In the genomic region with DNA sequence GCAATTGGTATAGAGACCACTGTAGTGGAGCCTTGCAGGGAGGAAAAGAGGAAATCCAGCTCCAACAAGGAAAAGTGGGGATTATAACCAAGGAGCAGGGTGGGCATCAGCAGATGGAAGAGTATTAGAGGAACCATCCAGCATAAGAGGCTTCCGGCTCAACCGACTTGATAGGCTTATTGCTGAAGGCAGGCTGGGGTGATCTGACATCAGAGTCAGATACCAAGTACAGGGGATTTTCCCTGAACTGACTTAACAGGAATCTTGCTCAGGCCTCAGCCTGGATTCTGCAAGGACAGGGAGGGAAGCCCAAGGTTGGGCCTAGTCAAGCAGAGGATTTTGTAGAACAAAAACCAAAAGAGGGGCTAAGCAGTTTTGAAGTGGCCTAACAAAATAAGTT, we compare ENCODE assay signal across 20 cellular contexts.
DNase-seq lines count a peak whose midpoint lies in the region; TF ChIP-seq lines count a peak whose summit lies in the region.
"Had no signal": no experiment of that assay in that cellular context is flagged by ENCODE, and none has a peak within 500 bp of the region (broad histone marks: within the 10 kb centered on the region; RNA-seq: fewer than 3 reads in every experiment).

No MANE protein-coding gene starts in this region.

- H2BK12ac ChIP-seq in trophoblast cell (ENCODE audit: low read length): peak overlapping the region; percentile 32

- no peaks in the 10 kb centered on the region; the same call in 1 of the 2 replicates for H3K9me3 Mint-ChIP-seq in HFFc6
- no peaks in the 10 kb centered on the region for H3K9me3 Mint-ChIP-seq in Calu3 (ENCODE audit: low read depth, unreplicated experiment)
- H3K9me3 Mint-ChIP-seq: CD4-positive, alpha-beta memory T cell had no signal

- no peak overlapping the region for H2BK5ac ChIP-seq in trophoblast cell (ENCODE audit: low read depth, low read length, poor library complexity)

- H3K36me3 ChIP-seq in trophoblast cell (ENCODE audit: control insufficient read depth in 1 of 2, insufficient read depth in 2 of 2, low read length in 2 of 2): no peaks in the 10 kb centered on the region
- H3K36me3 ChIP-seq: BLaER1 had no signal

- H3K18ac ChIP-seq in trophoblast cell (ENCODE audit: low read length): no peak overlapping the region

- no peak overlapping the region for H4K8ac ChIP-seq in trophoblast cell (ENCODE audit: low read depth, low read length)

- H3K27ac Mint-ChIP-seq in HFFc6 (peak overlapping the region; percentile 73), Calu3 (ENCODE audit: unreplicated experiment) (no peak overlapping the region)
- H3K27ac Mint-ChIP-seq: CD4-positive, alpha-beta memory T cell had no signal

- H3K36me3 Mint-ChIP-seq in HFFc6 (ENCODE audit: low read depth) (peaks cover 77% of the 10 kb centered on the region), Calu3 (ENCODE audit: insufficient read depth, unreplicated experiment) (no peaks in the 10 kb centered on the region)
- H3K36me3 Mint-ChIP-seq: CD4-positive, alpha-beta memory T cell had no signal

- no CpG with 5 or more reads among the region's 2 CpGs for WGBS in trophoblast cell (ENCODE audit: extremely low coverage, insufficient coverage, insufficient read length)

- no TSS peak for BruUV-seq in Calu3 (replicated peaks; lab: Mats Ljungman, UMichigan)

- H3K4me3 Mint-ChIP-seq in HFFc6: peak overlapping the region; percentile 27; the same call in 1 of the 2 replicates
- no peak overlapping the region for H3K4me3 Mint-ChIP-seq in Calu3 (ENCODE audit: low read depth, unreplicated experiment)
- H3K4me3 Mint-ChIP-seq: CD4-positive, alpha-beta memory T cell had no signal

- peaks cover 80% of the 10 kb centered on the region for H3K4me1 Mint-ChIP-seq in HFFc6 (ENCODE audit: low read depth)
- H3K4me1 Mint-ChIP-seq in Calu3 (ENCODE audit: low read depth, unreplicated experiment): no peaks in the 10 kb centered on the region
- H3K4me1 Mint-ChIP-seq: CD4-positive, alpha-beta memory T cell had no signal

- H3K9ac ChIP-seq in trophoblast cell (ENCODE audit: low read length): no peak overlapping the region
- H3K9ac ChIP-seq: BLaER1, KMS-11 had no signal

- no peak overlapping the region for H3K4me2 ChIP-seq in trophoblast cell (ENCODE audit: low read length)
- H3K4me2 ChIP-seq: BLaER1, KMS-11 had no signal

- H3K4ac ChIP-seq in trophoblast cell (ENCODE audit: low read depth, low read length): no peak overlapping the region

- H3K4me1 ChIP-seq in trophoblast cell (ENCODE audit: control insufficient read depth in 1 of 2, insufficient read depth in 2 of 2, low read length in 2 of 2): peaks cover 0 to 10% of the 10 kb centered on the region in 2 experiments
- H3K4me1 ChIP-seq: BLaER1 had no signal

- no peak overlapping the region for H2AK5ac ChIP-seq in trophoblast cell (ENCODE audit: low read length)

- DNase-seq in HFFc6 (no peak), NCI-H82 treated with DMSO at 0.1 percent for 48 hours (lab: John Stamatoyannopoulos, UW; ENCODE audit: unreplicated experiment) (peak; percentile 86), kidney tubule cell (ENCODE audit: low spot score) (peak; percentile 44), trophoblast cell (no peak), NCI-H1417 (lab: John Stamatoyannopoulos, UW) (no peak), NCI-H2196 treated with DMSO at 0.1 percent for 48 hours (lab: John Stamatoyannopoulos, UW; ENCODE audit: unreplicated experiment) (no peak), Calu3 (no peak)
- no peak for DNase-seq in central memory CD4-positive, alpha-beta T cell
- DNase-seq: CD4-positive, alpha-beta memory T cell; DND-41; H7; NCI-H1417 treated with DMSO at 0.1 percent for 48 hours; NCI-H1930; NCI-H446; NCI-H748 treated with DMSO at 0.1 percent for 48 hours; PC-3; RPMI8226; SIG-M5 had no signal

- peaks cover 4% of the 10 kb centered on the region for H3K79me1 ChIP-seq in trophoblast cell (ENCODE audit: low read length)

- CTCF ChIA-PET in Calu3 (lab: Charles Lee): no interaction called here

- H4K12ac ChIP-seq in trophoblast cell (ENCODE audit: low read depth, low read length): no peak overlapping the region

- no peaks in the 10 kb centered on the region for H3K27me3 ChIP-seq in trophoblast cell (ENCODE audit: insufficient read depth, low read length)
- H3K27me3 ChIP-seq: BLaER1 had no signal

- H3K27ac ChIP-seq in trophoblast cell (ENCODE audit: low read depth, low read length): no peak overlapping the region
- H3K27ac ChIP-seq: BLaER1, KMS-11 had no signal

- intact Hi-C loops in Calu3 (cut with micrococcal nuclease; ENCODE audit: unreplicated experiment): loop anchor here (2.0 to 10.0 kb wide), 2 partner anchors 123 to 209 kb away; no protein-coding TSS in a partner anchor

- no peaks in the 10 kb centered on the region for H3K9me3 ChIP-seq in trophoblast cell (ENCODE audit: insufficient read depth, low read depth, low read length)
- H3K9me3 ChIP-seq: BLaER1 had no signal

- H2BK120ac ChIP-seq in trophoblast cell (ENCODE audit: insufficient read depth, low read length, poor library complexity): no peak overlapping the region

- no peak overlapping the region for H3K4me3 ChIP-seq in trophoblast cell (ENCODE audit: low read depth, low read length)
- H3K4me3 ChIP-seq: BLaER1 had no signal

- no peaks in the 10 kb centered on the region for H3K79me2 ChIP-seq in trophoblast cell (ENCODE audit: control insufficient read depth, insufficient read depth, low read length, poor library complexity)

- no peak overlapping the region for H2AFZ ChIP-seq in trophoblast cell (ENCODE audit: insufficient read depth, low read length, poor library complexity)

- H4K91ac ChIP-seq in trophoblast cell (ENCODE audit: low read depth, low read length): no peak overlapping the region

- H3K27me3 Mint-ChIP-seq in HFFc6 (ENCODE audit: insufficient read depth) (peaks cover 11% of the 10 kb centered on the region), Calu3 (ENCODE audit: unreplicated experiment) (peaks cover 14% of the 10 kb centered on the region)

- no peak overlapping the region for H3K14ac ChIP-seq in trophoblast cell (ENCODE audit: low read length)

- no peak overlapping the region for H3K23ac ChIP-seq in trophoblast cell (ENCODE audit: low read length)

- TF ChIP-seq CTCF in HFFc6 (IDR thresholded peaks at IDR 0.05) (no peak), Calu3 (IDR thresholded peaks at IDR 0.05; ENCODE audit: unreplicated experiment) (no peak)

Comparison
In these comparisons a context has a peak if more than half of its experiments do, and no peak if none do; other contexts are left out.
1. DNase-seq: peak in NCI-H82 treated with DMSO at 0.1 percent for 48 hours (single experiment) and kidney tubule cell (single experiment); none in HFFc6 (single experiment), trophoblast cell (0 of 2), NCI-H1417 (0 of 3), NCI-H2196 treated with DMSO at 0.1 percent for 48 hours (single experiment), central memory CD4-positive, alpha-beta T cell (single experiment) and Calu3 (single experiment).